15 cellular contexts compared by ENCODE assay signal in the genomic region with DNA sequence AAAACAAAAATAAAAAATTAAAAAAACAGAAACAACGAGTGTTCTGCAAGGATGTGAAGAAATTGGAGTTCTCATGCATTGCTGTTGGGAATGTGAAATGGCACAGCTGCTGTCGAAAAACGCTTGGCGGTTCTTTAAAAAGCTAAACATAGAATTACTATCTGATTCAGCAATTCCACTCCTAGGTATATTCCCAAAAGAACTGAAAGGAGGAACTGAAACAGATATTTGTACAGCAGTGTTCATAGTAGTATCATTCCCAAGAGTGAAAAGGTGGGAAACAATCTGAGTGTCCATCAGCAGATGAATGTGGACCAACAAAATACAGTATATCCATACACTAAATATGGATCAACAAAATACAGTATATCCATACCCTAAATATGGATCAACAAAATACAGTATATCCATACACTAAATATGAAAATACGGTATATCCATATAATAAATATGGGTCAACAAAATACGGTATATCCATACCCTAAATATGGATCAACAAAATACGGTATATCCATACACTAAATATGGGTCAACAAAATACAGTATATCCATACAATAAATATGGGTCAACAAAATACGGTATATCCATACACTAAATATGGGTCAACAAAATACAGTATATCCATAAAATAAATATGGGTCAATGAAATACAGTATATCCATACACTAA. TPM values are rescaled to one million over a fixed set of nuclear protein-coding genes. Genes with fewer than 3 reads are reported as not detected.
A peak's percentile ranks its signal among the peaks of the same experiment; 100 is the strongest.
DNase-seq lines count a peak whose midpoint lies in the region; ATAC-seq, FAIRE-seq and TF ChIP-seq lines count a peak whose summit lies in the region.
"Had no signal": no experiment of that assay in that cellular context is flagged by ENCODE, and none has a peak within 500 bp of the region (broad histone marks: within the 10 kb centered on the region; RNA-seq: fewer than 3 reads in every experiment).

No MANE protein-coding gene starts in this region.

- H3K9me3 ChIP-seq in esophagus muscularis mucosa (no peaks in the 10 kb centered on the region), transverse colon (no peaks in the 10 kb centered on the region), MM.1S (replicated peaks; ENCODE audit: insufficient read depth, low read length) (no peaks in the 10 kb centered on the region)

- H3K4me3 ChIP-seq in esophagus muscularis mucosa (no peak overlapping the region), transverse colon (no peak overlapping the region), MM.1S (ENCODE audit: low read length) (no peak overlapping the region)

- DNase-seq in D721Med (ENCODE audit: insufficient read length, low spot score) (no peak), GM18507 (ENCODE audit: extremely low spot score, insufficient read length, low read depth) (no peak), RPMI8226 (peak; percentile 10), esophagus muscularis mucosa (ENCODE audit: extremely low spot score) (peak; percentile 53), transverse colon (no peak), MM.1S (no peak), NCI-H146 treated with DMSO at 0.1 percent for 48 hours (lab: John Stamatoyannopoulos, UW; ENCODE audit: unreplicated experiment) (no peak)
- DNase-seq: C1 segment of cervical spinal cord; Calu3; CD4-positive, alpha-beta T cell; DMS79; GOT3; H9 had no signal

- H3K4me1 ChIP-seq in esophagus muscularis mucosa (peaks cover 0 to 2% (median under 1%) of the 10 kb centered on the region in 4 donors), transverse colon (no peaks in the 10 kb centered on the region), MM.1S (ENCODE audit: low read length) (no peaks in the 10 kb centered on the region)

- peaks cover 61% of the 10 kb centered on the region for H3K79me2 ChIP-seq in MM.1S (ENCODE audit: low read length)

- WGBS in esophagus muscularis mucosa = 91% methylated on average over 8 of the region's 8 CpGs
- 87 to 95% methylated on average over 8 of the region's 8 CpGs for WGBS in transverse colon (ENCODE audit: low coverage in 1 of 2), 2 donors

- no peaks in the 10 kb centered on the region for H3K9me2 ChIP-seq in MM.1S (replicated peaks; ENCODE audit: insufficient read depth, low read length)

- no peak for TF ChIP-seq EP300 in esophagus muscularis mucosa (IDR thresholded peaks at IDR 0.05)
- TF ChIP-seq EP300 in transverse colon (IDR thresholded peaks at IDR 0.05; ENCODE audit: low read depth) = no peak

- H4K20me1 ChIP-seq in MM.1S (ENCODE audit: insufficient read depth, low read length) = no peaks in the 10 kb centered on the region

- no peak for ATAC-seq in GM18502 (IDR thresholded peaks at IDR 0.05; ENCODE audit: poor library complexity, unreplicated experiment)

- H3K4me2 ChIP-seq in MM.1S (ENCODE audit: low read depth, low read length) = no peak overlapping the region

- no peaks in the 10 kb centered on the region for H3F3A ChIP-seq in MM.1S (ENCODE audit: insufficient read depth, low read length)

- in situ Hi-C loops in transverse colon (cut with MboI; ENCODE audit: low pct_ligation_motif_present in 1 of 4, low pct_unique_long_range_greater_than_20kb in 1 of 4, low sequenced_read_pairs in 3 of 4) = no loop called here

- H3K36me3 ChIP-seq in esophagus muscularis mucosa (peaks cover 4 to 44% (median 32%) of the 10 kb centered on the region in 4 donors), transverse colon (peaks cover 0 to 11% (median 5%) of the 10 kb centered on the region in 4 donors), MM.1S (replicated peaks; ENCODE audit: insufficient read depth, low read length) (no peaks in the 10 kb centered on the region; the same call in none of the 2 replicates)

- H3K27me3 ChIP-seq in esophagus muscularis mucosa = no peaks in the 10 kb centered on the region
- no peaks in the 10 kb centered on the region for H3K27me3 ChIP-seq in transverse colon
- H3K27me3 ChIP-seq in MM.1S (replicated peaks; ENCODE audit: insufficient read depth, low read length) = no peaks in the 10 kb centered on the region

- intact Hi-C loops in esophagus muscularis mucosa (cut with DNase I) (no loop called here), transverse colon (cut with DNase I; ENCODE audit: low total_unique reads) (no loop called here)

- no peak overlapping the region for H2AFZ ChIP-seq in MM.1S (ENCODE audit: low read length)

- peak; percentile 32 for FAIRE-seq in D721Med (lab: Jason Lieb, UNC)
- peak; percentile 5 for FAIRE-seq in GM18507 (lab: Jason Lieb, UNC)
- FAIRE-seq: GM19239 had no signal

- TF ChIP-seq CTCF in D721Med (IDR thresholded peaks at IDR 0.05; ENCODE audit: insufficient read depth, missing control alignments) (no peak), esophagus muscularis mucosa (IDR thresholded peaks at IDR 0.05) (no peak), transverse colon (IDR thresholded peaks at IDR 0.05) (no peak), MM.1S (IDR thresholded peaks at IDR 0.05; ENCODE audit: low read length) (no peak)

- TF ChIP-seq POLR2A in esophagus muscularis mucosa (IDR thresholded peaks at IDR 0.05; ENCODE audit: low read depth) = no peak
- TF ChIP-seq POLR2A in transverse colon (IDR thresholded peaks at IDR 0.05) = no peak

- H3K27ac ChIP-seq in esophagus muscularis mucosa (replicated peaks in 1 of 4) (no peak overlapping the region), transverse colon (no peak overlapping the region), MM.1S (ENCODE audit: low read length) (no peak overlapping the region)

- H3K9ac ChIP-seq in MM.1S (ENCODE audit: low read length) = no peak overlapping the region

RNA-seq across cellular contexts. Expression of gene METTL16, which starts 8.6 kb away (rescaled TPM):
- total RNA-seq in esophagus muscularis mucosa (10 to 100 TPM; 18.9 to 28.8 (median 24.5) TPM), transverse colon (100 to 1,000 TPM in 1 of 4 donors, 10 to 100 TPM in 3; 16.1 to 141 (median 19.8) TPM)

Comparison
In these comparisons a context has a peak if more than half of its experiments do, and no peak if none do; other contexts are left out.
1. DNase-seq: peak in RPMI8226 (single experiment) and esophagus muscularis mucosa (single experiment); none in D721Med (single experiment), GM18507 (single experiment), transverse colon (single experiment), MM.1S (single experiment) and NCI-H146 treated with DMSO at 0.1 percent for 48 hours (single experiment).